Comparison of ENCODE assay signal across 26 cellular contexts in genomic region chr11:131118247-131118646, GRCh38.
DNase-seq lines count a peak whose midpoint lies in the region; FAIRE-seq and TF ChIP-seq lines count a peak whose summit lies in the region.
"Had no signal": no experiment of that assay in that cellular context is flagged by ENCODE, and none has a peak within 500 bp of the region (broad histone marks: within the 10 kb centered on the region; RNA-seq: fewer than 3 reads in every experiment).

No MANE protein-coding gene starts in this region.

- no peak for TF ChIP-seq POLR2A in testis (IDR thresholded peaks at IDR 0.05)

- POLR2A ChIA-PET in CD8-positive, alpha-beta memory T cell (lab: Charles Lee), result no interaction called here

- no peak overlapping the region for H3K27ac ChIP-seq in testis
- H3K27ac ChIP-seq in CD8-positive, alpha-beta memory T cell (ENCODE audit: low read depth, low read length), result no peak overlapping the region
- H3K27ac ChIP-seq: A549, RWPE1 had no signal

- H3K4me3 Mint-ChIP-seq in HFFc6, result no peak overlapping the region
- H3K4me3 Mint-ChIP-seq in CD8-positive, alpha-beta memory T cell, result no peak overlapping the region
- H3K4me3 Mint-ChIP-seq: CD4-positive, alpha-beta memory T cell; H9 had no signal

- no peaks in the 10 kb centered on the region for H3K9me3 ChIP-seq in testis
- H3K9me3 ChIP-seq in CD8-positive, alpha-beta memory T cell (ENCODE audit: low read length), result no peaks in the 10 kb centered on the region
- H3K9me3 ChIP-seq: A549 had no signal

- H3K4me1 Mint-ChIP-seq in HFFc6 (ENCODE audit: low read depth), result peaks cover 34% of the 10 kb centered on the region
- H3K4me1 Mint-ChIP-seq in CD8-positive, alpha-beta memory T cell, result no peaks in the 10 kb centered on the region
- H3K4me1 Mint-ChIP-seq: CD4-positive, alpha-beta memory T cell had no signal

- H3K36me3 ChIP-seq in bronchial epithelial cell (ENCODE audit: control insufficient read depth, insufficient read depth, low read length) (no peaks in the 10 kb centered on the region), testis (ENCODE audit: low read depth, missing control alignments) (no peaks in the 10 kb centered on the region)
- H3K36me3 ChIP-seq in CD8-positive, alpha-beta memory T cell (ENCODE audit: insufficient read depth, low read length), result no peaks in the 10 kb centered on the region

- FAIRE-seq in bronchial epithelial cell (lab: Jason Lieb, UNC), result no peak
- FAIRE-seq: A549, G401.6 had no signal

- H3K27me3 Mint-ChIP-seq in HFFc6 (ENCODE audit: insufficient read depth), result no peaks in the 10 kb centered on the region; the same call in 1 of the 2 replicates
- no peaks in the 10 kb centered on the region for H3K27me3 Mint-ChIP-seq in CD8-positive, alpha-beta memory T cell
- H3K27me3 Mint-ChIP-seq: CD4-positive, alpha-beta memory T cell had no signal

- no peaks in the 10 kb centered on the region for H3K9me3 Mint-ChIP-seq in HFFc6
- H3K9me3 Mint-ChIP-seq in CD8-positive, alpha-beta memory T cell, result peaks cover 0 to 5% (median 2%) of the 10 kb centered on the region in 5 donors
- H3K9me3 Mint-ChIP-seq: H9 had no signal

- 89 to 96% methylated on average over 3 of the region's 3 CpGs for WGBS in testis, 2 donors

- no peaks in the 10 kb centered on the region for H3K36me3 Mint-ChIP-seq in HFFc6 (ENCODE audit: low read depth)
- H3K36me3 Mint-ChIP-seq in CD8-positive, alpha-beta memory T cell, result peaks cover 0 to 2% (median 0%) of the 10 kb centered on the region in 3 donors
- H3K36me3 Mint-ChIP-seq: CD4-positive, alpha-beta memory T cell had no signal

- DNase-seq in ELR (ENCODE audit: low read depth), result peak; percentile 1
- DNase-seq in HFFc6, result peak; percentile 22
- DNase-seq in bronchial epithelial cell (ENCODE audit: low read depth), result peak; percentile 88
- no peak for DNase-seq in mesenteric fat pad (ENCODE audit: low spot score)
- DNase-seq in testis, result no peak
- DNase-seq in COR-L47 (lab: John Stamatoyannopoulos, UW), result no peak
- DNase-seq in CD8-positive, alpha-beta memory T cell, result no peak
- DNase-seq: C1 segment of cervical spinal cord; Calu3; CD4-positive, alpha-beta memory T cell; DMS79 treated with DMSO at 0.1 percent for 48 hours; H9; IMR-90; KG1; NCI-H1048; NCI-H1417; NCI-H1694 treated with DMSO at 0.1 percent for 48 hours; NCI-H2081 treated with DMSO at 0.1 percent for 48 hours; NCI-H2171; NCI-H226; NCI-H510A; NCI-H69; SHP77 treated with DMSO at 0.1 percent for 48 hours had no signal

- intact Hi-C loops in testis (cut with DNase I; ENCODE audit: low total_unique reads), result no loop called here

- H3K4me3 ChIP-seq in bronchial epithelial cell (ENCODE audit: low read depth, low read length) (no peak overlapping the region), testis (no peak overlapping the region)
- H3K4me3 ChIP-seq in CD8-positive, alpha-beta memory T cell (ENCODE audit: low read length), result no peak overlapping the region
- H3K4me3 ChIP-seq: A549 had no signal

- no peaks in the 10 kb centered on the region for H3K4me1 ChIP-seq in testis
- no peaks in the 10 kb centered on the region for H3K4me1 ChIP-seq in CD8-positive, alpha-beta memory T cell (ENCODE audit: insufficient read depth, low read length)
- H3K4me1 ChIP-seq: A549 had no signal

- H3K27ac Mint-ChIP-seq in HFFc6, result 0 out of 2 replicates have a peak overlapping the region, but pooled peaks have one; percentile 41
- no peak overlapping the region for H3K27ac Mint-ChIP-seq in CD8-positive, alpha-beta memory T cell
- H3K27ac Mint-ChIP-seq: CD4-positive, alpha-beta memory T cell; H9 had no signal

- no peaks in the 10 kb centered on the region for H3K27me3 ChIP-seq in bronchial epithelial cell (ENCODE audit: control insufficient read depth, insufficient read depth, low read length)
- H3K27me3 ChIP-seq in testis, result no peaks in the 10 kb centered on the region
- H3K27me3 ChIP-seq in CD8-positive, alpha-beta memory T cell (ENCODE audit: insufficient read depth, low read length, poor library complexity, severe bottlenecking), result no peaks in the 10 kb centered on the region

- TF ChIP-seq CTCF in HFFc6 (IDR thresholded peaks at IDR 0.05) (no peak), bronchial epithelial cell (IDR thresholded peaks at IDR 0.05; ENCODE audit: insufficient read depth, low read length, severe bottlenecking) (no peak), testis (IDR thresholded peaks at IDR 0.05) (no peak)

- CTCF ChIA-PET in CD8-positive, alpha-beta memory T cell (lab: Charles Lee), result no interaction called here

Comparison
In these comparisons a context has a peak if more than half of its experiments do, and no peak if none do; other contexts are left out.
1. DNase-seq: peak in ELR (single experiment), HFFc6 (single experiment) and bronchial epithelial cell (single experiment); none in mesenteric fat pad (single experiment), testis (single experiment), COR-L47 (single experiment) and CD8-positive, alpha-beta memory T cell (0 of 5).